In the genomic region with DNA sequence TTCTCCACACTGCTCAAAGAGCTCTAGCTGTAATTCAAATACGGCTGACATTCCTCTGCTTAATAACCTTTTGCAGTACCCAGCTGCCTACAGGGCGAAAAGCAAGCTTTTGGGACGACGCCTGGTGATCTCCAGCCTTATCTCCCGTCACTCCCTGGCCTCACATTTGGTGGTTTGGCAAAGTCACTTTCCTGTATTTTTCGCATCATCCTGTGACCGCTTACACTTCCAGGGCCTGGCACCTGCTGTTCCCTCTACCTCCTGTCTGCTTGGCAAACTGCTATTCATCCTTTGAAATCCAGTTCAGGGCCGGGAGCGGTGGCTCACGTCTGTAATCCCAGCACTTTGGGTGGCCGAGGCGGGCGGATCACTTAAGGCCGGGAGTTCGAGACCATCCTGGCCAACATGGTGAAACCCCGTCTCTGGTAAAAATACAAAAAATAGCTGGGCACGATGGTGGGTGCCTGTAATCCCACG, we compare ENCODE assay signal across 8 cellular contexts. TPM values are rescaled to one million over a fixed set of nuclear protein-coding genes. Genes with fewer than 3 reads are reported as not detected.
DNase-seq lines count a peak whose midpoint lies in the region; ATAC-seq and TF ChIP-seq lines count a peak whose summit lies in the region.

No MANE protein-coding gene starts in this region.

- peaks cover 11% of the 10 kb centered on the region for H3K27me3 ChIP-seq in CD8-positive, alpha-beta T cell (ENCODE audit: insufficient read depth, low read length)
- H3K27me3 ChIP-seq in OCI-LY1 (ENCODE audit: insufficient read depth, low read length) = no peaks in the 10 kb centered on the region
- peaks cover 0 to 9% of the 10 kb centered on the region in 2 donors for H3K27me3 ChIP-seq in naive thymus-derived CD4-positive, alpha-beta T cell (ENCODE audit: control insufficient read depth in 2 of 2, insufficient read depth in 2 of 2, low read length in 2 of 2)

- H2AFZ ChIP-seq in OCI-LY1 (ENCODE audit: low read length) = 0 out of 2 replicates have a peak overlapping the region, but pooled peaks have one; percentile 8

- peak overlapping the region; percentile 48 for H3K4me3 ChIP-seq in CD8-positive, alpha-beta T cell (ENCODE audit: low read depth, low read length)
- peak overlapping the region; percentile 67 for H3K4me3 ChIP-seq in OCI-LY1 (ENCODE audit: low read depth, low read length, poor library complexity, severe bottlenecking)
- peak overlapping the region; percentile 47 for H3K4me3 ChIP-seq in naive thymus-derived CD4-positive, alpha-beta T cell (ENCODE audit: low read length)

- peaks cover 7% of the 10 kb centered on the region for H3K4me1 ChIP-seq in CD8-positive, alpha-beta T cell (ENCODE audit: insufficient read depth, low read length)
- peaks cover 15% of the 10 kb centered on the region for H3K4me1 ChIP-seq in OCI-LY1 (ENCODE audit: insufficient read depth, low read length, severe bottlenecking)
- no peaks in the 10 kb centered on the region for H3K4me1 ChIP-seq in naive thymus-derived CD4-positive, alpha-beta T cell (ENCODE audit: control insufficient read depth in 2 of 2, insufficient read depth in 2 of 2, low read length in 2 of 2)

- no peak overlapping the region for H3K27ac ChIP-seq in CD8-positive, alpha-beta T cell (ENCODE audit: low read depth, low read length)
- H3K27ac ChIP-seq in OCI-LY1 (ENCODE audit: low read depth, low read length, poor library complexity, severe bottlenecking) = no peak overlapping the region
- no peak overlapping the region for H3K27ac ChIP-seq in naive thymus-derived CD4-positive, alpha-beta T cell (ENCODE audit: low read depth, low read length)

- intact Hi-C loops in CD8-positive, alpha-beta T cell (cut with DNase I, micrococcal nuclease) = loop anchor here in 1 of 2 experiments (5.0 kb wide), 1 partner anchor 145 kb away; no protein-coding TSS in a partner anchor
- intact Hi-C loops in naive thymus-derived CD4-positive, alpha-beta T cell (cut with micrococcal nuclease) = no loop called here

- H4K20me1 ChIP-seq in OCI-LY1 (ENCODE audit: insufficient read depth, low read length) = no peaks in the 10 kb centered on the region

- CTCF ChIA-PET in CD8-positive, alpha-beta T cell (lab: Charles Lee) = interaction anchor here (1.0 to 1.6 kb wide), 3 partner anchors 8 to 65 kb away, joined by 3 to 6 read pairs (median 3); no protein-coding TSS in a partner anchor
- CTCF ChIA-PET in naive thymus-derived CD4-positive, alpha-beta T cell (lab: Charles Lee) = no interaction called here

- H3K27me3 Mint-ChIP-seq in CD8-positive, alpha-beta T cell (ENCODE audit: low read depth) = peaks cover 10% of the 10 kb centered on the region
- H3K27me3 Mint-ChIP-seq in effector memory CD8-positive, alpha-beta T cell = peaks cover 0 to 29% of the 10 kb centered on the region in 2 donors
- H3K27me3 Mint-ChIP-seq in naive thymus-derived CD4-positive, alpha-beta T cell = peaks cover 5 to 47% (median 13%) of the 10 kb centered on the region in 5 donors

- H3K4me3 Mint-ChIP-seq in CD8-positive, alpha-beta T cell = peak overlapping the region; percentile 74
- H3K4me3 Mint-ChIP-seq in effector memory CD8-positive, alpha-beta T cell = peak overlapping the region; percentile 93 to 96
- H3K4me3 Mint-ChIP-seq in naive thymus-derived CD4-positive, alpha-beta T cell = peak overlapping the region; percentile 69 to 94 (median 78)

- no peaks in the 10 kb centered on the region for H3K9me3 ChIP-seq in CD8-positive, alpha-beta T cell (ENCODE audit: low read length)
- H3K9me3 ChIP-seq in OCI-LY1 (ENCODE audit: low read length) = no peaks in the 10 kb centered on the region
- H3K9me3 ChIP-seq in naive thymus-derived CD4-positive, alpha-beta T cell (ENCODE audit: control insufficient read depth in 2 of 3, low read length in 3 of 3) = no peaks in the 10 kb centered on the region

- no peak overlapping the region for H3K27ac Mint-ChIP-seq in CD8-positive, alpha-beta T cell
- H3K27ac Mint-ChIP-seq in effector memory CD8-positive, alpha-beta T cell = peak overlapping the region; percentile 72 to 82
- peak overlapping the region in 6 of 9 donors; percentile 12 to 78 (median 46) for H3K27ac Mint-ChIP-seq in naive thymus-derived CD4-positive, alpha-beta T cell

- no peaks in the 10 kb centered on the region for H3K36me3 ChIP-seq in CD8-positive, alpha-beta T cell (ENCODE audit: insufficient read depth, low read length)
- H3K36me3 ChIP-seq in OCI-LY1 (ENCODE audit: insufficient read depth, low read length) = no peaks in the 10 kb centered on the region
- no peaks in the 10 kb centered on the region for H3K36me3 ChIP-seq in naive thymus-derived CD4-positive, alpha-beta T cell (ENCODE audit: control insufficient read depth in 2 of 3, insufficient read depth in 3 of 3, low read length in 3 of 3)

- H3K9ac ChIP-seq in OCI-LY1 (ENCODE audit: low read length) = peak overlapping the region; percentile 70

- H3F3A ChIP-seq in OCI-LY1 (ENCODE audit: insufficient read depth, low read length) = peaks cover 3% of the 10 kb centered on the region; the same call in 1 of the 2 replicates

- no peak for ATAC-seq in CD8-positive, alpha-beta T cell
- ATAC-seq in effector memory CD8-positive, alpha-beta T cell (replicated peaks) = no peak
- no peak for ATAC-seq in naive thymus-derived CD4-positive, alpha-beta T cell
- ATAC-seq in HG03175 (IDR thresholded peaks at IDR 0.05; ENCODE audit: unreplicated experiment) = no peak

- POLR2A ChIA-PET in CD8-positive, alpha-beta T cell (lab: Charles Lee) = no interaction called here
- POLR2A ChIA-PET in naive thymus-derived CD4-positive, alpha-beta T cell (lab: Charles Lee) = no interaction called here

- no peaks in the 10 kb centered on the region for H3K9me2 ChIP-seq in OCI-LY1 (ENCODE audit: low read depth, low read length)

- H3K79me2 ChIP-seq in OCI-LY1 (ENCODE audit: insufficient read depth, low read length) = no peaks in the 10 kb centered on the region

- H3K36me3 Mint-ChIP-seq in CD8-positive, alpha-beta T cell = no peaks in the 10 kb centered on the region
- peaks cover 5% of the 10 kb centered on the region for H3K36me3 Mint-ChIP-seq in effector memory CD8-positive, alpha-beta T cell (ENCODE audit: insufficient read depth)
- H3K36me3 Mint-ChIP-seq in naive thymus-derived CD4-positive, alpha-beta T cell = no peaks in the 10 kb centered on the region

- H3K4me1 Mint-ChIP-seq in CD8-positive, alpha-beta T cell (ENCODE audit: low read depth) = peaks cover 11% of the 10 kb centered on the region
- peaks cover 9 to 11% of the 10 kb centered on the region in 2 donors for H3K4me1 Mint-ChIP-seq in effector memory CD8-positive, alpha-beta T cell (ENCODE audit: low read depth in 2 of 2)
- H3K4me1 Mint-ChIP-seq in naive thymus-derived CD4-positive, alpha-beta T cell = peaks cover 7 to 19% (median 12%) of the 10 kb centered on the region in 7 donors

- no peak for DNase-seq in CD8-positive, alpha-beta T cell
- DNase-seq in effector memory CD8-positive, alpha-beta T cell = no peak
- no peak for DNase-seq in naive thymus-derived CD4-positive, alpha-beta T cell
- DNase-seq in SW 1271 (lab: John Stamatoyannopoulos, UW) = no peak
- DNase-seq in DMS53 (lab: John Stamatoyannopoulos, UW) = no peak
- no peak for DNase-seq in GM03348 (ENCODE audit: low spot score)

- peak overlapping the region; percentile 84 for H3K4me2 ChIP-seq in OCI-LY1 (ENCODE audit: low read length)

- no peak for TF ChIP-seq CTCF in CD8-positive, alpha-beta T cell (IDR thresholded peaks at IDR 0.05)
- no peak for TF ChIP-seq CTCF in OCI-LY1 (IDR thresholded peaks at IDR 0.05; ENCODE audit: low read length)

- H3K9me3 Mint-ChIP-seq in CD8-positive, alpha-beta T cell = no peaks in the 10 kb centered on the region
- no peaks in the 10 kb centered on the region for H3K9me3 Mint-ChIP-seq in effector memory CD8-positive, alpha-beta T cell
- H3K9me3 Mint-ChIP-seq in naive thymus-derived CD4-positive, alpha-beta T cell = peaks cover 0 to 4% (median 0%) of the 10 kb centered on the region in 11 donors

RNA-seq across cellular contexts. Expression of gene BHLHA9, which starts 2.7 kb away (rescaled TPM):
- total RNA-seq in CD8-positive, alpha-beta T cell = not detected
- not detected for total RNA-seq in naive thymus-derived CD4-positive, alpha-beta T cell
- polyA plus RNA-seq in naive thymus-derived CD4-positive, alpha-beta T cell = not detected

RNA-seq across cellular contexts. Expression of gene TRARG1, which starts 12.0 kb away (rescaled TPM):
- not detected for total RNA-seq in CD8-positive, alpha-beta T cell
- under 1 TPM in 1 of 5 experiments, not detected in 4; 0.65 TPM for total RNA-seq in naive thymus-derived CD4-positive, alpha-beta T cell
- not detected for polyA plus RNA-seq in naive thymus-derived CD4-positive, alpha-beta T cell
